14 cellular contexts compared by ENCODE assay signal in genomic region chr2:181459646-181460045, GRCh38. TPM values are rescaled to one million over a fixed set of nuclear protein-coding genes. Genes with fewer than 3 reads are reported as not detected.
DNase-seq lines count a peak whose midpoint lies in the region; ATAC-seq and TF ChIP-seq lines count a peak whose summit lies in the region.
"Had no signal": no experiment of that assay in that cellular context is flagged by ENCODE, and none has a peak within 500 bp of the region (broad histone marks: within the 10 kb centered on the region; RNA-seq: fewer than 3 reads in every experiment).

No MANE protein-coding gene starts in this region.

- peaks cover 74% of the 10 kb centered on the region for H3K4me1 ChIP-seq in OCI-LY1 (ENCODE audit: insufficient read depth, low read length, severe bottlenecking)

- no peaks in the 10 kb centered on the region for H3K27me3 Mint-ChIP-seq in activated CD4-positive, alpha-beta T cell treated with anti-CD3 and anti-CD28 coated beads for 36 hours
- H3K27me3 Mint-ChIP-seq in stimulated activated naive CD8-positive, alpha-beta T cell treated with anti-CD3 and anti-CD28 coated beads, Interleukin-15, amount 100 ng/mL, for 72 hours, result no peaks in the 10 kb centered on the region

- DNase-seq in activated CD4-positive, alpha-beta T cell treated with anti-CD3 and anti-CD28 coated beads for 36 hours, result no peak
- DNase-seq in activated CD4-positive, alpha-beta T cell treated with anti-CD3 and anti-CD28 coated beads for 48 hours, result no peak
- peak; percentile 9 for DNase-seq in epithelial cell of esophagus (ENCODE audit: low read depth)
- no peak for DNase-seq in stimulated activated naive CD8-positive, alpha-beta T cell treated with anti-CD3 and anti-CD28 coated beads, Interleukin-15, amount 100 ng/mL, for 72 hours
- DNase-seq: activated CD8-positive, alpha-beta memory T cell treated with anti-CD3 and anti-CD28 coated beads, Interleukin-2, amount 50 U/mL, for 48 hours; mucosa of descending colon; NCI-H1092; stimulated activated CD4-positive, alpha-beta T cell treated with anti-CD3 and anti-CD28 coated beads, Interleukin-4, amount 100 ng/mL, for 24 hours had no signal

- H3K9me3 Mint-ChIP-seq in activated CD4-positive, alpha-beta T cell treated with anti-CD3 and anti-CD28 coated beads for 36 hours (ENCODE audit: low read depth), result no peaks in the 10 kb centered on the region
- H3K9me3 Mint-ChIP-seq in stimulated activated naive CD8-positive, alpha-beta T cell treated with anti-CD3 and anti-CD28 coated beads, Interleukin-15, amount 100 ng/mL, for 72 hours, result no peaks in the 10 kb centered on the region

- peak overlapping the region; percentile 93 for H3K9ac ChIP-seq in OCI-LY1 (ENCODE audit: low read length)

- no peak for TF ChIP-seq CTCF in OCI-LY1 (IDR thresholded peaks at IDR 0.05; ENCODE audit: low read length)
- no peak for TF ChIP-seq CTCF in epithelial cell of esophagus (IDR thresholded peaks at IDR 0.05; ENCODE audit: insufficient read depth, low read depth, low read length, missing control alignments)

- peak overlapping the region; percentile 76 for H3K4me2 ChIP-seq in OCI-LY1 (ENCODE audit: low read length)

- CTCF ChIA-PET in activated CD4-positive, alpha-beta T cell treated with anti-CD3 and anti-CD28 coated beads for 36 hours (lab: Charles Lee), result interaction anchor here (0.6 to 6.7 kb wide), 5 partner anchors 8 to 332 kb away, joined by 3 to 55 read pairs (median 3); no protein-coding TSS in a partner anchor

- ATAC-seq in activated CD4-positive, alpha-beta T cell treated with anti-CD3 and anti-CD28 coated beads for 36 hours, result no peak
- ATAC-seq in stimulated activated naive CD8-positive, alpha-beta T cell treated with anti-CD3 and anti-CD28 coated beads, Interleukin-15, amount 100 ng/mL, for 72 hours, result no peak
- ATAC-seq in GM18502 (IDR thresholded peaks at IDR 0.05; ENCODE audit: poor library complexity, unreplicated experiment) (no peak), HG03097 (IDR thresholded peaks at IDR 0.05; ENCODE audit: low FRiP score, unreplicated experiment) (no peak), GM21723 (IDR thresholded peaks at IDR 0.05; ENCODE audit: unreplicated experiment) (no peak)
- ATAC-seq: esophagus mucosa, mucosa of descending colon, Panc1 had no signal

- no peaks in the 10 kb centered on the region for H3K9me3 ChIP-seq in OCI-LY1 (ENCODE audit: low read length)
- H3K9me3 ChIP-seq: mucosa of descending colon had no signal

- H3K4me3 ChIP-seq in OCI-LY1 (ENCODE audit: low read depth, low read length, poor library complexity, severe bottlenecking) (peak overlapping the region; percentile 85), epithelial cell of esophagus (ENCODE audit: low read length) (no peak overlapping the region)
- H3K4me3 ChIP-seq: mucosa of descending colon had no signal

- H3K27me3 ChIP-seq in OCI-LY1 (ENCODE audit: insufficient read depth, low read length), result no peaks in the 10 kb centered on the region

- POLR2A ChIA-PET in activated CD4-positive, alpha-beta T cell treated with anti-CD3 and anti-CD28 coated beads for 36 hours (lab: Charles Lee), result interaction anchor here (0.5 to 0.7 kb wide), 4 partner anchors 33 to 355 kb away, joined by 3 to 4 read pairs (median 3); no protein-coding TSS in a partner anchor

- H3K27ac Mint-ChIP-seq in activated CD4-positive, alpha-beta T cell treated with anti-CD3 and anti-CD28 coated beads for 36 hours, result peak overlapping the region; percentile 95
- peak overlapping the region; percentile 97 to 99 for H3K27ac Mint-ChIP-seq in stimulated activated naive CD8-positive, alpha-beta T cell treated with anti-CD3 and anti-CD28 coated beads, Interleukin-15, amount 100 ng/mL, for 72 hours

- no peaks in the 10 kb centered on the region for H3K9me2 ChIP-seq in OCI-LY1 (ENCODE audit: low read depth, low read length)

- peaks cover 71% of the 10 kb centered on the region for H3K4me1 Mint-ChIP-seq in activated CD4-positive, alpha-beta T cell treated with anti-CD3 and anti-CD28 coated beads for 36 hours
- H3K4me1 Mint-ChIP-seq in stimulated activated naive CD8-positive, alpha-beta T cell treated with anti-CD3 and anti-CD28 coated beads, Interleukin-15, amount 100 ng/mL, for 72 hours, result peaks cover 65% of the 10 kb centered on the region

- peak overlapping the region; percentile 98 for H3K27ac ChIP-seq in OCI-LY1 (ENCODE audit: low read depth, low read length, poor library complexity, severe bottlenecking)

- intact Hi-C loops in activated CD4-positive, alpha-beta T cell treated with anti-CD3 and anti-CD28 coated beads for 36 hours (cut with DNase I, micrococcal nuclease), result loop anchor here (2.0 to 10.0 kb wide), 7 partner anchors 37 to 1335 kb away; partner anchors contain the start of genes NEUROD1 (in 1 of the 2) and UBE2E3 (in 1 of the 2)

- peaks cover 12% of the 10 kb centered on the region; the same call in 1 of the 2 replicates for H3K36me3 ChIP-seq in OCI-LY1 (ENCODE audit: insufficient read depth, low read length)

- peak overlapping the region; percentile 91 for H3K4me3 Mint-ChIP-seq in activated CD4-positive, alpha-beta T cell treated with anti-CD3 and anti-CD28 coated beads for 36 hours
- peak overlapping the region; percentile 94 to 98 for H3K4me3 Mint-ChIP-seq in stimulated activated naive CD8-positive, alpha-beta T cell treated with anti-CD3 and anti-CD28 coated beads, Interleukin-15, amount 100 ng/mL, for 72 hours

- H3K79me2 ChIP-seq in OCI-LY1 (ENCODE audit: insufficient read depth, low read length), result peaks cover 68% of the 10 kb centered on the region

- H3F3A ChIP-seq in OCI-LY1 (ENCODE audit: insufficient read depth, low read length), result no peaks in the 10 kb centered on the region

- no peaks in the 10 kb centered on the region for H4K20me1 ChIP-seq in OCI-LY1 (ENCODE audit: insufficient read depth, low read length)

- H2AFZ ChIP-seq in OCI-LY1 (ENCODE audit: low read length), result no peak overlapping the region

- peaks cover 22% of the 10 kb centered on the region for H3K36me3 Mint-ChIP-seq in activated CD4-positive, alpha-beta T cell treated with anti-CD3 and anti-CD28 coated beads for 36 hours (ENCODE audit: low read depth)

RNA-seq across cellular contexts. Expression of gene ITGA4, which starts 2.5 kb away (rescaled TPM):
- total RNA-seq in activated CD4-positive, alpha-beta T cell treated with anti-CD3 and anti-CD28 coated beads for 36 hours, result 10 to 100 TPM; 27.7 to 33.6 TPM
